1 cellular context compared by ENCODE assay signal in the genomic region with DNA sequence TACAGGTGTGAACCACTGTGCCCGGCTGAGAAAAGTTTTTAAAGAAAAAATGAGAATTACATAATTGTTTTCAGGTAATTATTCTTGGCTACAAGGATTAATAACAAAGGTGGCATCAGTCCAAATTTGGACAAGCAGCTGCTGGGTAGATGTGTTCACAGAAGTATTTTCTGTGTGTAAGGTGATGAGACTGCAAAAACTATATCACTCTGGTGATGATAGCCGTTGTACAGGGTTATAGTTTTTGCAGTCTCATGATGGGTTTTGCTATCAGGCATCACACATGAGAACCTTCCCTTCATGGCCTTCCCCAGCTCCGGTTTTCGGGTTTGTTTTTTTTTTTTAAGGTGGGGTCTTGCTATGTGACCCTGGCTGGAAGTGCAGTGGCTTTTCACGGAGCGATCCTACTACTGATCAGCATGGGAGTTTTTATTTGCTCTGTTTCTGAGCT.
TF ChIP-seq lines count a peak whose summit lies in the region.

No MANE protein-coding gene starts in this region.

TF ChIP-seq in K562, 482 proteins besides CTCF, POLR2A, EP300 and RAD21 (continued from another document and continues in another):
- TF ChIP-seq, protein P1, sequence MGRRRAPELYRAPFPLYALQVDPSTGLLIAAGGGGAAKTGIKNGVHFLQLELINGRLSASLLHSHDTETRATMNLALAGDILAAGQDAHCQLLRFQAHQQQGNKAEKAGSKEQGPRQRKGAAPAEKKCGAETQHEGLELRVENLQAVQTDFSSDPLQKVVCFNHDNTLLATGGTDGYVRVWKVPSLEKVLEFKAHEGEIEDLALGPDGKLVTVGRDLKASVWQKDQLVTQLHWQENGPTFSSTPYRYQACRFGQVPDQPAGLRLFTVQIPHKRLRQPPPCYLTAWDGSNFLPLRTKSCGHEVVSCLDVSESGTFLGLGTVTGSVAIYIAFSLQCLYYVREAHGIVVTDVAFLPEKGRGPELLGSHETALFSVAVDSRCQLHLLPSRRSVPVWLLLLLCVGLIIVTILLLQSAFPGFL (CRISPR knock-in tag; IDR thresholded peaks at IDR 0.05) = no peak
- no peak for TF ChIP-seq ZNF282 (CRISPR knock-in tag; IDR thresholded peaks at IDR 0.05)
- TF ChIP-seq ZNF699 (CRISPR knock-in tag; IDR thresholded peaks at IDR 0.05; ENCODE audit: insufficient replicate concordance) = no peak
- TF ChIP-seq MBD2 (IDR thresholded peaks at IDR 0.05; ENCODE audit: borderline replicate concordance, low read depth) = no peak; the same call in 1 of the 2 replicates
- no peak for TF ChIP-seq RFX5 (IDR thresholded peaks at IDR 0.05; ENCODE audit: low read depth, low read length)
- peak; percentile 65 for TF ChIP-seq TAF9B (IDR thresholded peaks at IDR 0.05; ENCODE audit: partially characterized antibody)
- peak; percentile 62; the same call in 1 of the 2 replicates for TF ChIP-seq KLF16 (IDR thresholded peaks at IDR 0.05)
- TF ChIP-seq CHD4 (IDR thresholded peaks at IDR 0.05; ENCODE audit: insufficient read depth, insufficient replicate concordance, low read depth, low read length, poor library complexity, severe bottlenecking) = no peak
- TF ChIP-seq, protein P2, sequence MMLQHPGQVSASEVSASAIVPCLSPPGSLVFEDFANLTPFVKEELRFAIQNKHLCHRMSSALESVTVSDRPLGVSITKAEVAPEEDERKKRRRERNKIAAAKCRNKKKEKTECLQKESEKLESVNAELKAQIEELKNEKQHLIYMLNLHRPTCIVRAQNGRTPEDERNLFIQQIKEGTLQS (IDR thresholded peaks at IDR 0.05) = peak; percentile 6; the same call in 1 of the 2 replicates
- TF ChIP-seq, protein P2 (CRISPR knock-in tag; conservative IDR thresholded peaks at IDR 0.05) = no peak
- TF ChIP-seq, protein P3, sequence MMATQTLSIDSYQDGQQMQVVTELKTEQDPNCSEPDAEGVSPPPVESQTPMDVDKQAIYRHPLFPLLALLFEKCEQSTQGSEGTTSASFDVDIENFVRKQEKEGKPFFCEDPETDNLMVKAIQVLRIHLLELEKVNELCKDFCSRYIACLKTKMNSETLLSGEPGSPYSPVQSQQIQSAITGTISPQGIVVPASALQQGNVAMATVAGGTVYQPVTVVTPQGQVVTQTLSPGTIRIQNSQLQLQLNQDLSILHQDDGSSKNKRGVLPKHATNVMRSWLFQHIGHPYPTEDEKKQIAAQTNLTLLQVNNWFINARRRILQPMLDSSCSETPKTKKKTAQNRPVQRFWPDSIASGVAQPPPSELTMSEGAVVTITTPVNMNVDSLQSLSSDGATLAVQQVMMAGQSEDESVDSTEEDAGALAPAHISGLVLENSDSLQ (IDR thresholded peaks at IDR 0.05) = peak; percentile 63
- TF ChIP-seq, protein P4, sequence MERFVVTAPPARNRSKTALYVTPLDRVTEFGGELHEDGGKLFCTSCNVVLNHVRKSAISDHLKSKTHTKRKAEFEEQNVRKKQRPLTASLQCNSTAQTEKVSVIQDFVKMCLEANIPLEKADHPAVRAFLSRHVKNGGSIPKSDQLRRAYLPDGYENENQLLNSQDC (CRISPR knock-in tag; IDR thresholded peaks at IDR 0.05) = no peak
- TF ChIP-seq MYNN (IDR thresholded peaks at IDR 0.05) = no peak; the same call in 1 of the 2 replicates
- TF ChIP-seq MYNN (CRISPR knock-in tag; IDR thresholded peaks at IDR 0.05) = no peak
- TF ChIP-seq ZNF174 (CRISPR knock-in tag; IDR thresholded peaks at IDR 0.05) = no peak
- TF ChIP-seq, protein P5, sequence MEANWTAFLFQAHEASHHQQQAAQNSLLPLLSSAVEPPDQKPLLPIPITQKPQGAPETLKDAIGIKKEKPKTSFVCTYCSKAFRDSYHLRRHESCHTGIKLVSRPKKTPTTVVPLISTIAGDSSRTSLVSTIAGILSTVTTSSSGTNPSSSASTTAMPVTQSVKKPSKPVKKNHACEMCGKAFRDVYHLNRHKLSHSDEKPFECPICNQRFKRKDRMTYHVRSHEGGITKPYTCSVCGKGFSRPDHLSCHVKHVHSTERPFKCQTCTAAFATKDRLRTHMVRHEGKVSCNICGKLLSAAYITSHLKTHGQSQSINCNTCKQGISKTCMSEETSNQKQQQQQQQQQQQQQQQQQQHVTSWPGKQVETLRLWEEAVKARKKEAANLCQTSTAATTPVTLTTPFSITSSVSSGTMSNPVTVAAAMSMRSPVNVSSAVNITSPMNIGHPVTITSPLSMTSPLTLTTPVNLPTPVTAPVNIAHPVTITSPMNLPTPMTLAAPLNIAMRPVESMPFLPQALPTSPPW (CRISPR knock-in tag; IDR thresholded peaks at IDR 0.05) = peak; percentile 61
- TF ChIP-seq, protein P6, sequence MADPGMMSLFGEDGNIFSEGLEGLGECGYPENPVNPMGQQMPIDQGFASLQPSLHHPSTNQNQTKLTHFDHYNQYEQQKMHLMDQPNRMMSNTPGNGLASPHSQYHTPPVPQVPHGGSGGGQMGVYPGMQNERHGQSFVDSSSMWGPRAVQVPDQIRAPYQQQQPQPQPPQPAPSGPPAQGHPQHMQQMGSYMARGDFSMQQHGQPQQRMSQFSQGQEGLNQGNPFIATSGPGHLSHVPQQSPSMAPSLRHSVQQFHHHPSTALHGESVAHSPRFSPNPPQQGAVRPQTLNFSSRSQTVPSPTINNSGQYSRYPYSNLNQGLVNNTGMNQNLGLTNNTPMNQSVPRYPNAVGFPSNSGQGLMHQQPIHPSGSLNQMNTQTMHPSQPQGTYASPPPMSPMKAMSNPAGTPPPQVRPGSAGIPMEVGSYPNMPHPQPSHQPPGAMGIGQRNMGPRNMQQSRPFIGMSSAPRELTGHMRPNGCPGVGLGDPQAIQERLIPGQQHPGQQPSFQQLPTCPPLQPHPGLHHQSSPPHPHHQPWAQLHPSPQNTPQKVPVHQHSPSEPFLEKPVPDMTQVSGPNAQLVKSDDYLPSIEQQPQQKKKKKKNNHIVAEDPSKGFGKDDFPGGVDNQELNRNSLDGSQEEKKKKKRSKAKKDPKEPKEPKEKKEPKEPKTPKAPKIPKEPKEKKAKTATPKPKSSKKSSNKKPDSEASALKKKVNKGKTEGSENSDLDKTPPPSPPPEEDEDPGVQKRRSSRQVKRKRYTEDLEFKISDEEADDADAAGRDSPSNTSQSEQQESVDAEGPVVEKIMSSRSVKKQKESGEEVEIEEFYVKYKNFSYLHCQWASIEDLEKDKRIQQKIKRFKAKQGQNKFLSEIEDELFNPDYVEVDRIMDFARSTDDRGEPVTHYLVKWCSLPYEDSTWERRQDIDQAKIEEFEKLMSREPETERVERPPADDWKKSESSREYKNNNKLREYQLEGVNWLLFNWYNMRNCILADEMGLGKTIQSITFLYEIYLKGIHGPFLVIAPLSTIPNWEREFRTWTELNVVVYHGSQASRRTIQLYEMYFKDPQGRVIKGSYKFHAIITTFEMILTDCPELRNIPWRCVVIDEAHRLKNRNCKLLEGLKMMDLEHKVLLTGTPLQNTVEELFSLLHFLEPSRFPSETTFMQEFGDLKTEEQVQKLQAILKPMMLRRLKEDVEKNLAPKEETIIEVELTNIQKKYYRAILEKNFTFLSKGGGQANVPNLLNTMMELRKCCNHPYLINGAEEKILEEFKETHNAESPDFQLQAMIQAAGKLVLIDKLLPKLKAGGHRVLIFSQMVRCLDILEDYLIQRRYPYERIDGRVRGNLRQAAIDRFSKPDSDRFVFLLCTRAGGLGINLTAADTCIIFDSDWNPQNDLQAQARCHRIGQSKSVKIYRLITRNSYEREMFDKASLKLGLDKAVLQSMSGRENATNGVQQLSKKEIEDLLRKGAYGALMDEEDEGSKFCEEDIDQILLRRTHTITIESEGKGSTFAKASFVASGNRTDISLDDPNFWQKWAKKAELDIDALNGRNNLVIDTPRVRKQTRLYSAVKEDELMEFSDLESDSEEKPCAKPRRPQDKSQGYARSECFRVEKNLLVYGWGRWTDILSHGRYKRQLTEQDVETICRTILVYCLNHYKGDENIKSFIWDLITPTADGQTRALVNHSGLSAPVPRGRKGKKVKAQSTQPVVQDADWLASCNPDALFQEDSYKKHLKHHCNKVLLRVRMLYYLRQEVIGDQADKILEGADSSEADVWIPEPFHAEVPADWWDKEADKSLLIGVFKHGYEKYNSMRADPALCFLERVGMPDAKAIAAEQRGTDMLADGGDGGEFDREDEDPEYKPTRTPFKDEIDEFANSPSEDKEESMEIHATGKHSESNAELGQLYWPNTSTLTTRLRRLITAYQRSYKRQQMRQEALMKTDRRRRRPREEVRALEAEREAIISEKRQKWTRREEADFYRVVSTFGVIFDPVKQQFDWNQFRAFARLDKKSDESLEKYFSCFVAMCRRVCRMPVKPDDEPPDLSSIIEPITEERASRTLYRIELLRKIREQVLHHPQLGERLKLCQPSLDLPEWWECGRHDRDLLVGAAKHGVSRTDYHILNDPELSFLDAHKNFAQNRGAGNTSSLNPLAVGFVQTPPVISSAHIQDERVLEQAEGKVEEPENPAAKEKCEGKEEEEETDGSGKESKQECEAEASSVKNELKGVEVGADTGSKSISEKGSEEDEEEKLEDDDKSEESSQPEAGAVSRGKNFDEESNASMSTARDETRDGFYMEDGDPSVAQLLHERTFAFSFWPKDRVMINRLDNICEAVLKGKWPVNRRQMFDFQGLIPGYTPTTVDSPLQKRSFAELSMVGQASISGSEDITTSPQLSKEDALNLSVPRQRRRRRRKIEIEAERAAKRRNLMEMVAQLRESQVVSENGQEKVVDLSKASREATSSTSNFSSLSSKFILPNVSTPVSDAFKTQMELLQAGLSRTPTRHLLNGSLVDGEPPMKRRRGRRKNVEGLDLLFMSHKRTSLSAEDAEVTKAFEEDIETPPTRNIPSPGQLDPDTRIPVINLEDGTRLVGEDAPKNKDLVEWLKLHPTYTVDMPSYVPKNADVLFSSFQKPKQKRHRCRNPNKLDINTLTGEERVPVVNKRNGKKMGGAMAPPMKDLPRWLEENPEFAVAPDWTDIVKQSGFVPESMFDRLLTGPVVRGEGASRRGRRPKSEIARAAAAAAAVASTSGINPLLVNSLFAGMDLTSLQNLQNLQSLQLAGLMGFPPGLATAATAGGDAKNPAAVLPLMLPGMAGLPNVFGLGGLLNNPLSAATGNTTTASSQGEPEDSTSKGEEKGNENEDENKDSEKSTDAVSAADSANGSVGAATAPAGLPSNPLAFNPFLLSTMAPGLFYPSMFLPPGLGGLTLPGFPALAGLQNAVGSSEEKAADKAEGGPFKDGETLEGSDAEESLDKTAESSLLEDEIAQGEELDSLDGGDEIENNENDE (IDR thresholded peaks at IDR 0.05; ENCODE audit: low read depth, low read length) = no peak
- no peak; the same call in 1 of the 2 replicates for TF ChIP-seq ZBTB7A (IDR thresholded peaks at IDR 0.05; ENCODE audit: borderline replicate concordance, control insufficient read depth, low read depth, low read length)
- TF ChIP-seq SAP30 (IDR thresholded peaks at IDR 0.05; ENCODE audit: borderline replicate concordance, insufficient read depth, low read depth, low read length, poor library complexity, severe bottlenecking) = no peak
- TF ChIP-seq, protein P7, sequence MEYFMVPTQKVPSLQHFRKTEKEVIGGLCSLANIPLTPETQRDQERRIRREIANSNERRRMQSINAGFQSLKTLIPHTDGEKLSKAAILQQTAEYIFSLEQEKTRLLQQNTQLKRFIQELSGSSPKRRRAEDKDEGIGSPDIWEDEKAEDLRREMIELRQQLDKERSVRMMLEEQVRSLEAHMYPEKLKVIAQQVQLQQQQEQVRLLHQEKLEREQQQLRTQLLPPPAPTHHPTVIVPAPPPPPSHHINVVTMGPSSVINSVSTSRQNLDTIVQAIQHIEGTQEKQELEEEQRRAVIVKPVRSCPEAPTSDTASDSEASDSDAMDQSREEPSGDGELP (CRISPR knock-in tag; IDR thresholded peaks at IDR 0.05; ENCODE audit: borderline replicate concordance) = no peak; the same call in 1 of the 2 replicates
- TF ChIP-seq SIN3B (IDR thresholded peaks at IDR 0.05; ENCODE audit: low read depth) = no peak
- TF ChIP-seq NBN (IDR thresholded peaks at IDR 0.05; ENCODE audit: low read depth) = peak; percentile 53
- TF ChIP-seq ELF4 (CRISPR knock-in tag; IDR thresholded peaks at IDR 0.05) = no peak
- peak; percentile 29; the same call in 1 of the 2 replicates for TF ChIP-seq FOSL1 (tag; conservative IDR thresholded peaks at IDR 0.05)
- TF ChIP-seq, protein P8, sequence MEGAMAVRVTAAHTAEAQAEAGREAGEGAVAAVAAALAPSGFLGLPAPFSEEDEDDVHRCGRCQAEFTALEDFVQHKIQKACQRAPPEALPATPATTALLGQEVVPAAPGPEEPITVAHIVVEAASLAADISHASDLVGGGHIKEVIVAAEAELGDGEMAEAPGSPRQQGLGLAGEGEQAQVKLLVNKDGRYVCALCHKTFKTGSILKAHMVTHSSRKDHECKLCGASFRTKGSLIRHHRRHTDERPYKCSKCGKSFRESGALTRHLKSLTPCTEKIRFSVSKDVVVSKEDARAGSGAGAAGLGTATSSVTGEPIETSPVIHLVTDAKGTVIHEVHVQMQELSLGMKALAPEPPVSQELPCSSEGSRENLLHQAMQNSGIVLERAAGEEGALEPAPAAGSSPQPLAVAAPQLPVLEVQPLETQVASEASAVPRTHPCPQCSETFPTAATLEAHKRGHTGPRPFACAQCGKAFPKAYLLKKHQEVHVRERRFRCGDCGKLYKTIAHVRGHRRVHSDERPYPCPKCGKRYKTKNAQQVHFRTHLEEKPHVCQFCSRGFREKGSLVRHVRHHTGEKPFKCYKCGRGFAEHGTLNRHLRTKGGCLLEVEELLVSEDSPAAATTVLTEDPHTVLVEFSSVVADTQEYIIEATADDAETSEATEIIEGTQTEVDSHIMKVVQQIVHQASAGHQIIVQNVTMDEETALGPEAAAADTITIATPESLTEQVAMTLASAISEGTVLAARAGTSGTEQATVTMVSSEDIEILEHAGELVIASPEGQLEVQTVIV (CRISPR knock-in tag; IDR thresholded peaks at IDR 0.05; ENCODE audit: borderline replicate concordance) = no peak
- peak; percentile 78 for TF ChIP-seq TCF3 (CRISPR knock-in tag; IDR thresholded peaks at IDR 0.05)
- no peak for TF ChIP-seq RBM14 (IDR thresholded peaks at IDR 0.05; ENCODE audit: borderline replicate concordance, insufficient read depth, low read depth, low read length)
- no peak for TF ChIP-seq ZNF436 (CRISPR knock-in tag; IDR thresholded peaks at IDR 0.05)
- TF ChIP-seq ARID1B (IDR thresholded peaks at IDR 0.05) = peak; percentile 85
- TF ChIP-seq, protein P9, sequence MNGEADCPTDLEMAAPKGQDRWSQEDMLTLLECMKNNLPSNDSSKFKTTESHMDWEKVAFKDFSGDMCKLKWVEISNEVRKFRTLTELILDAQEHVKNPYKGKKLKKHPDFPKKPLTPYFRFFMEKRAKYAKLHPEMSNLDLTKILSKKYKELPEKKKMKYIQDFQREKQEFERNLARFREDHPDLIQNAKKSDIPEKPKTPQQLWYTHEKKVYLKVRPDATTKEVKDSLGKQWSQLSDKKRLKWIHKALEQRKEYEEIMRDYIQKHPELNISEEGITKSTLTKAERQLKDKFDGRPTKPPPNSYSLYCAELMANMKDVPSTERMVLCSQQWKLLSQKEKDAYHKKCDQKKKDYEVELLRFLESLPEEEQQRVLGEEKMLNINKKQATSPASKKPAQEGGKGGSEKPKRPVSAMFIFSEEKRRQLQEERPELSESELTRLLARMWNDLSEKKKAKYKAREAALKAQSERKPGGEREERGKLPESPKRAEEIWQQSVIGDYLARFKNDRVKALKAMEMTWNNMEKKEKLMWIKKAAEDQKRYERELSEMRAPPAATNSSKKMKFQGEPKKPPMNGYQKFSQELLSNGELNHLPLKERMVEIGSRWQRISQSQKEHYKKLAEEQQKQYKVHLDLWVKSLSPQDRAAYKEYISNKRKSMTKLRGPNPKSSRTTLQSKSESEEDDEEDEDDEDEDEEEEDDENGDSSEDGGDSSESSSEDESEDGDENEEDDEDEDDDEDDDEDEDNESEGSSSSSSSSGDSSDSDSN (IDR thresholded peaks at IDR 0.05; ENCODE audit: borderline replicate concordance in 1 of 2, low read depth in 2 of 2, low read length in 2 of 2) = no peak
- TF ChIP-seq ZNF121 (CRISPR knock-in tag; conservative IDR thresholded peaks at IDR 0.05) = peak; percentile 92
- TF ChIP-seq ESRRA (IDR thresholded peaks at IDR 0.05; ENCODE audit: borderline replicate concordance, low read depth) = no peak
- TF ChIP-seq SMC3 (conservative IDR thresholded peaks at IDR 0.05; ENCODE audit: insufficient read depth, low read depth, low read length) = no peak
- TF ChIP-seq ZNF766 (CRISPR knock-in tag; conservative IDR thresholded peaks at IDR 0.05) = no peak
